Comparison of ENCODE assay signal across 8 cellular contexts in the genomic region with DNA sequence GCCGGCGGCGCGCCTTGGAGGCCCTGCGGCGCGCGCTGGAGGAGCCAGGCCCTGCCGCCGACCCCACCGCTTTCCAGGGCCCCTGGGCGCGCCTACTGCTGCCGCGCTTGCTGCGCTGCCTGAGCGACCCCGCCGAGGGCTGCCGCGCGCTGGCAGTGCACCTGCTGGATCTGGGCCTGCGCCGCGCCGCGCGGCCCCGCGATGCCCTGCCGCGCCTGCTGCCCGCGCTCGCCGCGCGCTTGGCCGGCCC. TPM values are rescaled to one million over a fixed set of nuclear protein-coding genes. Genes with fewer than 3 reads are reported as not detected.
A peak's percentile ranks its signal among the peaks of the same experiment; 100 is the strongest.
DNase-seq lines count a peak whose midpoint lies in the region; TF ChIP-seq lines count a peak whose summit lies in the region.

No MANE protein-coding gene starts in this region.

- H3K4me1 ChIP-seq in HUES64 (ENCODE audit: insufficient read depth, low read length) (no peaks in the 10 kb centered on the region), endocrine pancreas (ENCODE audit: control insufficient read depth, insufficient read depth, low read length) (no peaks in the 10 kb centered on the region), ovary (ENCODE audit: insufficient read depth) (peaks cover 13% of the 10 kb centered on the region)

- H3K9me3 ChIP-seq in HUES64 (ENCODE audit: insufficient read depth, low read depth, low read length) (peaks cover 22% of the 10 kb centered on the region), endocrine pancreas (ENCODE audit: control insufficient read depth, low read length) (no peaks in the 10 kb centered on the region), ovary (no peaks in the 10 kb centered on the region)

- under 1% methylated on average over 39 of the region's 39 CpGs for WGBS in HUES64
- WGBS in ovary, 3 donors: 0 to 2% (median 0%) methylated on average over 10 to 39 of the region's 39 CpGs

- peak overlapping the region; percentile 86 for H3K4me3 ChIP-seq in HUES64 (ENCODE audit: low read length)
- H3K4me3 ChIP-seq in endocrine pancreas (ENCODE audit: control insufficient read depth, insufficient read depth, low read length): no peak overlapping the region
- peak overlapping the region; percentile 83 for H3K4me3 ChIP-seq in ovary

- TF ChIP-seq CTCF in ovary (IDR thresholded peaks at IDR 0.05): no peak

- intact Hi-C loops in ovary (cut with DNase I): loop anchor here in 1 of 4 donors (5.0 kb wide), 1 partner anchor 484 kb away; no protein-coding TSS in a partner anchor

- peak overlapping the region; percentile 39; the same call in 1 of the 2 replicates for H3K27ac ChIP-seq in HUES64 (ENCODE audit: low read depth, low read length)
- H3K27ac ChIP-seq in ovary: peak overlapping the region in 1 of 2 donors; percentile 61

- H3K27me3 ChIP-seq in HUES64 (ENCODE audit: insufficient read depth, low read length): no peaks in the 10 kb centered on the region
- H3K27me3 ChIP-seq in endocrine pancreas (ENCODE audit: control insufficient read depth, insufficient read depth, low read length): no peaks in the 10 kb centered on the region
- H3K27me3 ChIP-seq in ovary: no peaks in the 10 kb centered on the region

- H3K36me3 ChIP-seq in HUES64 (ENCODE audit: insufficient read depth, low read length) (peaks cover 46% of the 10 kb centered on the region), endocrine pancreas (ENCODE audit: control insufficient read depth, insufficient read depth, low read length) (no peaks in the 10 kb centered on the region), ovary (no peaks in the 10 kb centered on the region)

- DNase-seq in NCI-H1092 treated with DMSO at 0.1 percent for 48 hours (lab: John Stamatoyannopoulos, UW) (peak; percentile 54), NCI-H1092 (lab: John Stamatoyannopoulos, UW) (no peak), ovary (no peak), C1 segment of cervical spinal cord (lab: John Stamatoyannopoulos, UW) (no peak), T-helper 9 cell (no peak), AML-193 (lab: John Stamatoyannopoulos, UW) (no peak)

- no peak for TF ChIP-seq EP300 in ovary (IDR thresholded peaks at IDR 0.05)

- no peak for TF ChIP-seq POLR2A in ovary (IDR thresholded peaks at IDR 0.05)

- H3K9ac ChIP-seq in HUES64 (ENCODE audit: low read depth, low read length) (peak overlapping the region; percentile 89), endocrine pancreas (ENCODE audit: control insufficient read depth, insufficient read depth, low read length) (peak overlapping the region; percentile 38)

RNA-seq across cellular contexts. Expression of a gene that starts 0.3 kb away (rescaled TPM):
- 33.1 TPM for polyA plus RNA-seq in HUES64 (2013, experiment 1 of 2)
- 32.5 TPM for polyA plus RNA-seq in HUES64 (2013, experiment 2 of 2)
- total RNA-seq in ovary: 10 to 100 TPM; 16.3 to 41.0 (median 26.0) TPM
- polyA plus RNA-seq in ovary: 10 to 100 TPM; 12.9 to 14.7 TPM

RNA-seq across cellular contexts. Expression of a gene that starts 0.3 kb away (rescaled TPM):
- 37.5 TPM for polyA plus RNA-seq in HUES64 (2013, experiment 1 of 2)
- 26.6 TPM for polyA plus RNA-seq in HUES64 (2013, experiment 2 of 2)
- 10 to 100 TPM; 14.3 to 49.0 (median 42.9) TPM for total RNA-seq in ovary
- 10 to 100 TPM; 22.6 to 34.0 TPM for polyA plus RNA-seq in ovary
